In genomic region chr13:99509477-99509876, GRCh38 we compare ENCODE assay signal across 20 cellular contexts. TPM values are rescaled to one million over a fixed set of nuclear protein-coding genes. Genes with fewer than 3 reads are reported as not detected.
A peak's percentile ranks its signal among the peaks of the same experiment; 100 is the strongest.
DNase-seq lines count a peak whose midpoint lies in the region; ATAC-seq and TF ChIP-seq lines count a peak whose summit lies in the region.
"Had no signal": no experiment of that assay in that cellular context is flagged by ENCODE, and none has a peak within 500 bp of the region (broad histone marks: within the 10 kb centered on the region; RNA-seq: fewer than 3 reads in every experiment).

No MANE protein-coding gene starts in this region.

- POLR2A ChIA-PET in HEK293 (lab: Yijun Ruan, JAX), result no interaction called here

- H3K27me3 ChIP-seq in BLaER1 treated with 17β-estradiol and CSF1 and Interleukin-3, amounts not matched to agents 10 nM and 100 nM, result no peaks in the 10 kb centered on the region
- H3K27me3 ChIP-seq in trophoblast cell (ENCODE audit: insufficient read depth, low read length) (no peaks in the 10 kb centered on the region), heart left ventricle (no peaks in the 10 kb centered on the region)

- no peak overlapping the region for H2AK5ac ChIP-seq in trophoblast cell (ENCODE audit: low read length)

- no peak overlapping the region for H3K27ac Mint-ChIP-seq in type B pancreatic cell
- H3K27ac Mint-ChIP-seq in endothelial cell (ENCODE audit: unreplicated experiment), result no peak overlapping the region
- H3K27ac Mint-ChIP-seq: H9, HFFc6 had no signal

- H3K27me3 Mint-ChIP-seq in type B pancreatic cell (no peaks in the 10 kb centered on the region), endothelial cell (ENCODE audit: unreplicated experiment) (peaks cover 3% of the 10 kb centered on the region)
- H3K27me3 Mint-ChIP-seq: B cell; CD4-positive, alpha-beta memory T cell had no signal

- H2BK5ac ChIP-seq in trophoblast cell (ENCODE audit: low read depth, low read length, poor library complexity), result no peak overlapping the region

- intact Hi-C loops in heart left ventricle (cut with DNase I), result loop anchor here in 7 of 10 donors (5.0 to 10.0 kb wide), 6 partner anchors 65 to 1165 kb away; partner anchors contain the start of genes CLYBL (in 1 of the 7), TMTC4 (in 1 of the 7) and UBAC2 (in 1 of the 7)

- CTCF ChIA-PET in HEK293 (lab: Yijun Ruan, JAX), result interaction anchor here (0.6 to 1.1 kb wide), 5 partner anchors 9 to 271 kb away, joined by 3 to 4 read pairs (median 4); no protein-coding TSS in a partner anchor

- TF ChIP-seq CTCF in HEK293 (tag by site-specific recombination; IDR thresholded peaks at IDR 0.05), result no peak
- no peak for TF ChIP-seq CTCF in type B pancreatic cell (conservative IDR thresholded peaks at IDR 0.05)
- TF ChIP-seq CTCF in endothelial cell (IDR thresholded peaks at IDR 0.05; ENCODE audit: unreplicated experiment), result no peak
- no peak for TF ChIP-seq CTCF in heart left ventricle (IDR thresholded peaks at IDR 0.05)

- no peaks in the 10 kb centered on the region for H3K79me1 ChIP-seq in trophoblast cell (ENCODE audit: low read length)

- no peak for ATAC-seq in heart left ventricle
- ATAC-seq: GM12878, HCT116 had no signal

- H3K14ac ChIP-seq in trophoblast cell (ENCODE audit: low read length), result no peak overlapping the region

- no peak overlapping the region for H3K4me2 ChIP-seq in BLaER1 treated with 17β-estradiol and CSF1 and Interleukin-3, amounts not matched to agents 10 nM and 100 nM
- H3K4me2 ChIP-seq in trophoblast cell (ENCODE audit: low read length), result no peak overlapping the region

- no peak overlapping the region for H3K9ac ChIP-seq in BLaER1 treated with 17β-estradiol and CSF1 and Interleukin-3, amounts not matched to agents 10 nM and 100 nM
- no peak overlapping the region for H3K9ac ChIP-seq in trophoblast cell (ENCODE audit: low read length)
- H3K9ac ChIP-seq: GM23248 had no signal

- H3K36me3 ChIP-seq in BLaER1 treated with 17β-estradiol and CSF1 and Interleukin-3, amounts not matched to agents 10 nM and 100 nM, result peaks cover 25 to 63% (median 46%) of the 10 kb centered on the region in 11 experiments
- H3K36me3 ChIP-seq in HEK293 (ENCODE audit: control insufficient read depth in 2 of 2, insufficient read depth in 1 of 2, low read length in 2 of 2) (peaks cover 0 to 17% of the 10 kb centered on the region in 2 experiments; a peak in 1 of 3 replicates), trophoblast cell (ENCODE audit: control insufficient read depth in 1 of 2, insufficient read depth in 2 of 2, low read length in 2 of 2) (peaks cover 10 to 11% of the 10 kb centered on the region in 2 experiments), heart left ventricle (peaks cover 0 to 24% (median 0%) of the 10 kb centered on the region in 9 donors)

- peaks cover 12 to 36% (median 31%) of the 10 kb centered on the region in 11 experiments for H3K9me3 ChIP-seq in BLaER1 treated with 17β-estradiol and CSF1 and Interleukin-3, amounts not matched to agents 10 nM and 100 nM (replicated peaks in 1 of 11)
- H3K9me3 ChIP-seq in HEK293 (ENCODE audit: control insufficient read depth, insufficient read depth, low read depth, low read length) (no peaks in the 10 kb centered on the region), trophoblast cell (ENCODE audit: insufficient read depth, low read depth, low read length) (peaks cover 8% of the 10 kb centered on the region), heart left ventricle (peaks cover 0 to 9% (median 0%) of the 10 kb centered on the region in 12 donors)

- H4K8ac ChIP-seq in trophoblast cell (ENCODE audit: low read depth, low read length), result no peak overlapping the region

- no CpG with 5 or more reads among the region's 4 CpGs for WGBS in trophoblast cell (ENCODE audit: extremely low coverage, insufficient coverage, insufficient read length)
- WGBS in heart left ventricle, 4 donors, result 96 to 99% (median 98%) methylated on average over 4 of the region's 4 CpGs

- H4K12ac ChIP-seq in trophoblast cell (ENCODE audit: low read depth, low read length), result no peak overlapping the region

- no peak for TF ChIP-seq POLR2A in heart left ventricle (IDR thresholded peaks at IDR 0.05)

- H3K4me3 ChIP-seq in BLaER1 treated with 17β-estradiol and CSF1 and Interleukin-3, amounts not matched to agents 10 nM and 100 nM, result peak overlapping the region in 6 of 10 experiments; percentile 5 to 53 (median 20); a peak in 4 of 20 replicates
- no peak overlapping the region for H3K4me3 ChIP-seq in HEK293 (ENCODE audit: low read depth, low read length)
- H3K4me3 ChIP-seq in trophoblast cell (ENCODE audit: low read depth, low read length), result no peak overlapping the region
- no peak overlapping the region for H3K4me3 ChIP-seq in heart left ventricle
- H3K4me3 ChIP-seq: GM12878, GM23248 had no signal

- peaks cover 31 to 76% (median 35%) of the 10 kb centered on the region in 10 experiments for H3K4me1 ChIP-seq in BLaER1 treated with 17β-estradiol and CSF1 and Interleukin-3, amounts not matched to agents 10 nM and 100 nM
- peaks cover 3% of the 10 kb centered on the region for H3K4me1 ChIP-seq in HEK293 (ENCODE audit: control insufficient read depth, insufficient read depth, low read length)
- no peaks in the 10 kb centered on the region for H3K4me1 ChIP-seq in trophoblast cell (ENCODE audit: control insufficient read depth in 1 of 2, insufficient read depth in 2 of 2, low read length in 2 of 2)
- peaks cover 0 to 90% (median 44%) of the 10 kb centered on the region in 12 donors for H3K4me1 ChIP-seq in heart left ventricle
- H3K4me1 ChIP-seq: Caco-2 had no signal

- DNase-seq in trophoblast cell (no peak), type B pancreatic cell (ENCODE audit: extremely low spot score, unreplicated experiment) (peak; percentile 24), endothelial cell (ENCODE audit: low spot score) (no peak), heart left ventricle (no peak), DMS114 treated with DMSO at 0.1 percent for 48 hours (lab: John Stamatoyannopoulos, UW; ENCODE audit: unreplicated experiment) (no peak)
- no peak for DNase-seq in activated effector memory CD4-positive, alpha-beta T cell treated with Interleukin-2 at 50 U/mL for 16 hours
- DNase-seq: C1 segment of cervical spinal cord; Caco-2; CD4-positive, alpha-beta memory T cell; DMS79; EL; GDM1; GM23248; H9; HFFc6 had no signal

- H3K79me2 ChIP-seq in trophoblast cell (ENCODE audit: control insufficient read depth, insufficient read depth, low read length, poor library complexity), result peaks cover 4% of the 10 kb centered on the region

- H4K91ac ChIP-seq in trophoblast cell (ENCODE audit: low read depth, low read length), result no peak overlapping the region

- peaks cover 6% of the 10 kb centered on the region for H3K9me3 Mint-ChIP-seq in type B pancreatic cell
- H3K9me3 Mint-ChIP-seq in endothelial cell (ENCODE audit: unreplicated experiment), result peaks cover 5% of the 10 kb centered on the region

- H3K4me1 Mint-ChIP-seq in type B pancreatic cell (ENCODE audit: unreplicated experiment) (peaks cover 30% of the 10 kb centered on the region), endothelial cell (ENCODE audit: unreplicated experiment) (peaks cover 32% of the 10 kb centered on the region)
- H3K4me1 Mint-ChIP-seq: H9 had no signal

- H2BK12ac ChIP-seq in trophoblast cell (ENCODE audit: low read length), result no peak overlapping the region

- no peak overlapping the region for H2BK120ac ChIP-seq in trophoblast cell (ENCODE audit: insufficient read depth, low read length, poor library complexity)

- H3K18ac ChIP-seq in trophoblast cell (ENCODE audit: low read length), result no peak overlapping the region

- H3K27ac ChIP-seq in BLaER1 treated with 17β-estradiol and CSF1 and Interleukin-3, amounts not matched to agents 10 nM and 100 nM, result no peak overlapping the region
- H3K27ac ChIP-seq in HEK293 (ENCODE audit: extremely low read depth, low read depth, low read length), result no peak overlapping the region
- no peak overlapping the region for H3K27ac ChIP-seq in trophoblast cell (ENCODE audit: low read depth, low read length)
- no peak overlapping the region for H3K27ac ChIP-seq in heart left ventricle
- H3K27ac ChIP-seq: GM23248 had no signal

- H3K23ac ChIP-seq in trophoblast cell (ENCODE audit: low read length), result no peak overlapping the region

- peaks cover 57 to 100% (median 85%) of the 10 kb centered on the region in 11 experiments for H4K20me1 ChIP-seq in BLaER1 treated with 17β-estradiol and CSF1 and Interleukin-3, amounts not matched to agents 10 nM and 100 nM

- H3K36me3 Mint-ChIP-seq in type B pancreatic cell (peaks cover 30% of the 10 kb centered on the region), endothelial cell (ENCODE audit: low read depth, unreplicated experiment) (peaks cover 27% of the 10 kb centered on the region)

- peak overlapping the region; percentile 16 for H3K4ac ChIP-seq in trophoblast cell (ENCODE audit: low read depth, low read length)

- H3K4me3 Mint-ChIP-seq in type B pancreatic cell (no peak overlapping the region), endothelial cell (ENCODE audit: unreplicated experiment) (no peak overlapping the region)
- H3K4me3 Mint-ChIP-seq: H9, HFFc6 had no signal

- no peak overlapping the region for H2AFZ ChIP-seq in trophoblast cell (ENCODE audit: insufficient read depth, low read length, poor library complexity)
- H2AFZ ChIP-seq: GM23248 had no signal

TF ChIP-seq in HEK293, 187 proteins besides CTCF, POLR2A, EP300 and RAD21:
- TF ChIP-seq ZNF529 (tag by site-specific recombination; IDR thresholded peaks at IDR 0.05; ENCODE audit: insufficient replicate concordance), result peak; percentile 4
- TF ChIP-seq ZNF585B (tag by site-specific recombination; IDR thresholded peaks at IDR 0.05), result peak; percentile 98
- no peak for TF ChIP-seq OVOL3 (tag by site-specific recombination; IDR thresholded peaks at IDR 0.05)
- peak; percentile 73 for TF ChIP-seq SETDB1 (IDR thresholded peaks at IDR 0.05; ENCODE audit: insufficient read length, low read length)
- no peak for TF ChIP-seq ZNF624 (tag by site-specific recombination; IDR thresholded peaks at IDR 0.05)

RNA-seq across cellular contexts. Expression of gene TM9SF2, which starts 8.2 kb away (rescaled TPM):
- 141 and 148 TPM in 2 replicates for polyA plus RNA-seq in trophoblast cell (2013)
- total RNA-seq in type B pancreatic cell (ENCODE audit: low replicate concordance), result 113 and 168 TPM in 2 replicates
- total RNA-seq in endothelial cell (ENCODE audit: unreplicated experiment), result 128 TPM
- 10 to 100 TPM; 54.2 to 83.4 (median 68.2) TPM for total RNA-seq in heart left ventricle
- 10 to 100 TPM; 22.4 to 84.3 TPM for polyA plus RNA-seq in heart left ventricle

Comparison
In these comparisons a context has a peak if more than half of its experiments do, and no peak if none do; other contexts are left out.
1. H3K4me3 ChIP-seq: peak in BLaER1 treated with 17β-estradiol and CSF1 and Interleukin-3, amounts not matched to agents 10 nM and 100 nM (6 of 10); none in HEK293 (single experiment), trophoblast cell (single experiment) and heart left ventricle (0 of 12).